In the genomic region with DNA sequence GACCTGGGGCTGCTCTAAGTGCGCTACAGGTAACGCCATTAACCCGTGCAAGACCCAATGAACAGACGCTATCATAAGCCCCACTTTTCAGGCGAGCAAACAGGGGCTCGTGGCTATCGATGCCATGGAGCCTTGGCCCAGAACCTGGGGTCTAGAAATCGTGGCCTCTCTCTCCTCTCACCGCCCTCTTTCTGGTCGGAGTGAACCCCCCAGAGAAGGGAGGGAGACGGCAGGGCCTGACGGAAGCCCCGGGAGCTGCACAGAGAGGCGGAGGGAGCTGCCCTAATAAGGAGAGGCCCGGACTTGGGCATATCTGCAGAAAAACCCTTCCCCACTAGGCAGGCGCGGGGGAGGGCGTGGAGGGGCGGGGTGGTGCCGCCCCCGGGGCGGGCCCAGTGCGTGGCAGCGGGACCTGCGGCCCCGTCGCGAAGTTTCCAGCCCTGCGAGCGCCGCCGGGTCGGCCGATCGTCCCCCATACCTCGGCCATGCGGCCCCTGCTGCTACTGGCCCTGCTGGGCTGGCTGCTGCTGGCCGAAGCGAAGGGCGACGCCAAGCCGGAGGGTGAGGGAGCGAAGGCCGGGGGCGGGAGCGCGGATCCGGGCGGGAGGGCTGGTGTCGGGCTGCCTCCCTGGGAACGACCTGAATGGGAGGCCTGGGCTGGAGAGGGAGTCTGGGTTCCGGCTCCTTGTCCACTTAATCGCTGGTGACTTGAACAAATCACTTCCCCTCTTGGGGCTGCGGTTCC, we compare ENCODE assay signal across 1 cellular context.
TF ChIP-seq lines count a peak whose summit lies in the region.

A gene (plus strand): TSS at position 423 of the 745 bp plus-strand sequence. CDS start 63 bp downstream, at position 486.

TF ChIP-seq in HepG2, 621 proteins besides CTCF, POLR2A, EP300 and RAD21 (continued from another document and continues in another):
- TF ChIP-seq, protein P1, sequence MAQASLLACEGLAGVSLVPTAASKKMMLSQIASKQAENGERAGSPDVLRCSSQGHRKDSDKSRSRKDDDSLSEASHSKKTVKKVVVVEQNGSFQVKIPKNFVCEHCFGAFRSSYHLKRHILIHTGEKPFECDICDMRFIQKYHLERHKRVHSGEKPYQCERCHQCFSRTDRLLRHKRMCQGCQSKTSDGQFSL (CRISPR knock-in tag; IDR thresholded peaks at IDR 0.05): no peak
- TF ChIP-seq ZNF790 (CRISPR knock-in tag; IDR thresholded peaks at IDR 0.05; ENCODE audit: borderline replicate concordance) (peak; percentile 80; the same call in 1 of the 2 replicates), ZNF33B (CRISPR knock-in tag; IDR thresholded peaks at IDR 0.05) (peak; percentile 65; the same call in 1 of the 2 replicates), ZNF530 (CRISPR knock-in tag; IDR thresholded peaks at IDR 0.05; ENCODE audit: low read depth) (0 out of 2 replicates have a peak, but pooled peaks have one; percentile 54), ISL2 (CRISPR knock-in tag; IDR thresholded peaks at IDR 0.05) (peak; percentile 33; the same call in 1 of the 2 replicates), SMAD9 (CRISPR knock-in tag; IDR thresholded peaks at IDR 0.05) (peak; percentile 79; the same call in 1 of the 2 replicates), ZNF282 (IDR thresholded peaks at IDR 0.05; ENCODE audit: partially characterized antibody) (no peak), ZSCAN9 (CRISPR knock-in tag; IDR thresholded peaks at IDR 0.05; ENCODE audit: borderline replicate concordance) (0 out of 2 replicates have a peak, but pooled peaks have one; percentile 23), ZNF782 (CRISPR knock-in tag; IDR thresholded peaks at IDR 0.05; ENCODE audit: borderline replicate concordance) (no peak), ZIK1 (CRISPR knock-in tag; IDR thresholded peaks at IDR 0.05; ENCODE audit: borderline replicate concordance, low read depth) (peak; percentile 92; the same call in 1 of the 2 replicates), TP53 (CRISPR knock-in tag; conservative IDR thresholded peaks at IDR 0.05) (peak; percentile 47; the same call in 1 of the 2 replicates), GABPA (IDR thresholded peaks at IDR 0.05; ENCODE audit: low read depth, low read length) (no peak), GABPA (CRISPR knock-in tag; IDR thresholded peaks at IDR 0.05; ENCODE audit: low read depth) (no peak), SP4 (CRISPR knock-in tag; IDR thresholded peaks at IDR 0.05) (peak; percentile 94), ZNF777 (CRISPR knock-in tag; IDR thresholded peaks at IDR 0.05) (peak; percentile 61), ZNF333 (CRISPR knock-in tag; IDR thresholded peaks at IDR 0.05; ENCODE audit: borderline replicate concordance) (no peak), YEATS2 (CRISPR knock-in tag; IDR thresholded peaks at IDR 0.05; ENCODE audit: borderline replicate concordance) (0 out of 2 replicates have a peak, but pooled peaks have one; percentile 42), SOX13 (IDR thresholded peaks at IDR 0.05) (no peak), SOX13 (CRISPR knock-in tag; conservative IDR thresholded peaks at IDR 0.05 in 1 of 2, IDR thresholded peaks at IDR 0.05 in 1 of 2) (peak in 1 of 2 experiments; percentile 38; a peak in 2 of 4 replicates), BRCA1 (CRISPR knock-in tag; IDR thresholded peaks at IDR 0.05) (no peak), ZSCAN22 (CRISPR knock-in tag; IDR thresholded peaks at IDR 0.05) (no peak), RFX1 (IDR thresholded peaks at IDR 0.05) (no peak), SOX5 (CRISPR knock-in tag; IDR thresholded peaks at IDR 0.05; ENCODE audit: borderline replicate concordance) (0 out of 2 replicates have a peak, but pooled peaks have one; percentile 39), JDP2 (CRISPR knock-in tag; IDR thresholded peaks at IDR 0.05; ENCODE audit: borderline replicate concordance) (peak; percentile 41; the same call in 1 of the 2 replicates), ZNF274 (CRISPR knock-in tag; IDR thresholded peaks at IDR 0.05) (peak; percentile 71; the same call in 1 of the 2 replicates), IKZF4 (CRISPR knock-in tag; IDR thresholded peaks at IDR 0.05; ENCODE audit: borderline replicate concordance, low read depth, not compliant biosample characterization) (peak; percentile 60), ZEB1 (IDR thresholded peaks at IDR 0.05; ENCODE audit: insufficient replicate concordance, low read depth) (no peak), HNRNPK (IDR thresholded peaks at IDR 0.05; ENCODE audit: low read depth, low read length, poor library complexity, severe bottlenecking) (peak; percentile 19), CHD4 (IDR thresholded peaks at IDR 0.05; ENCODE audit: borderline replicate concordance, low read length) (no peak), ZNF75D (CRISPR knock-in tag; IDR thresholded peaks at IDR 0.05; ENCODE audit: borderline replicate concordance) (no peak)
- TF ChIP-seq, protein P2, sequence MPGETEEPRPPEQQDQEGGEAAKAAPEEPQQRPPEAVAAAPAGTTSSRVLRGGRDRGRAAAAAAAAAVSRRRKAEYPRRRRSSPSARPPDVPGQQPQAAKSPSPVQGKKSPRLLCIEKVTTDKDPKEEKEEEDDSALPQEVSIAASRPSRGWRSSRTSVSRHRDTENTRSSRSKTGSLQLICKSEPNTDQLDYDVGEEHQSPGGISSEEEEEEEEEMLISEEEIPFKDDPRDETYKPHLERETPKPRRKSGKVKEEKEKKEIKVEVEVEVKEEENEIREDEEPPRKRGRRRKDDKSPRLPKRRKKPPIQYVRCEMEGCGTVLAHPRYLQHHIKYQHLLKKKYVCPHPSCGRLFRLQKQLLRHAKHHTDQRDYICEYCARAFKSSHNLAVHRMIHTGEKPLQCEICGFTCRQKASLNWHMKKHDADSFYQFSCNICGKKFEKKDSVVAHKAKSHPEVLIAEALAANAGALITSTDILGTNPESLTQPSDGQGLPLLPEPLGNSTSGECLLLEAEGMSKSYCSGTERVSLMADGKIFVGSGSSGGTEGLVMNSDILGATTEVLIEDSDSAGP (CRISPR knock-in tag; IDR thresholded peaks at IDR 0.05; ENCODE audit: borderline replicate concordance): peak; percentile 94
- TF ChIP-seq, protein P3, sequence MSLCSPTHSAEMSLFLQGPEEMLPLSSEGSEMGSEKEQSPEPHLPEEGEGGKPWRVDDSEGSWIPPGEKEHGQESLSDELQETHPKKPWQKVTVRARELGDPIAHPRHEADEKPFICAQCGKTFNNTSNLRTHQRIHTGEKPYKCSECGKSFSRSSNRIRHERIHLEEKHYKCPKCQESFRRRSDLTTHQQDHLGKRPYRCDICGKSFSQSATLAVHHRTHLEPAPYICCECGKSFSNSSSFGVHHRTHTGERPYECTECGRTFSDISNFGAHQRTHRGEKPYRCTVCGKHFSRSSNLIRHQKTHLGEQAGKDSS (CRISPR knock-in tag; IDR thresholded peaks at IDR 0.05; ENCODE audit: borderline replicate concordance, low read depth): no peak
- TF ChIP-seq, protein P4, sequence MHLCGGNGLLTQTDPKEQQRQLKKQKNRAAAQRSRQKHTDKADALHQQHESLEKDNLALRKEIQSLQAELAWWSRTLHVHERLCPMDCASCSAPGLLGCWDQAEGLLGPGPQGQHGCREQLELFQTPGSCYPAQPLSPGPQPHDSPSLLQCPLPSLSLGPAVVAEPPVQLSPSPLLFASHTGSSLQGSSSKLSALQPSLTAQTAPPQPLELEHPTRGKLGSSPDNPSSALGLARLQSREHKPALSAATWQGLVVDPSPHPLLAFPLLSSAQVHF (CRISPR knock-in tag; IDR thresholded peaks at IDR 0.05): peak; percentile 94
- TF ChIP-seq, protein P5, sequence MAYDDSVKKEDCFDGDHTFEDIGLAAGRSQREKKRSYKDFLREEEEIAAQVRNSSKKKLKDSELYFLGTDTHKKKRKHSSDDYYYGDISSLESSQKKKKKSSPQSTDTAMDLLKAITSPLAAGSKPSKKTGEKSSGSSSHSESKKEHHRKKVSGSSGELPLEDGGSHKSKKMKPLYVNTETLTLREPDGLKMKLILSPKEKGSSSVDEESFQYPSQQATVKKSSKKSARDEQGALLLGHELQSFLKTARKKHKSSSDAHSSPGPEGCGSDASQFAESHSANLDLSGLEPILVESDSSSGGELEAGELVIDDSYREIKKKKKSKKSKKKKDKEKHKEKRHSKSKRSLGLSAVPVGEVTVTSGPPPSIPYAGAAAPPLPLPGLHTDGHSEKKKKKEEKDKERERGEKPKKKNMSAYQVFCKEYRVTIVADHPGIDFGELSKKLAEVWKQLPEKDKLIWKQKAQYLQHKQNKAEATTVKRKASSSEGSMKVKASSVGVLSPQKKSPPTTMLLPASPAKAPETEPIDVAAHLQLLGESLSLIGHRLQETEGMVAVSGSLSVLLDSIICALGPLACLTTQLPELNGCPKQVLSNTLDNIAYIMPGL (CRISPR knock-in tag; IDR thresholded peaks at IDR 0.05; ENCODE audit: borderline replicate concordance in 1 of 2, low read depth in 1 of 2): peak; percentile 41 to 62; a peak in 2 of 4 replicates
- TF ChIP-seq, protein P6, sequence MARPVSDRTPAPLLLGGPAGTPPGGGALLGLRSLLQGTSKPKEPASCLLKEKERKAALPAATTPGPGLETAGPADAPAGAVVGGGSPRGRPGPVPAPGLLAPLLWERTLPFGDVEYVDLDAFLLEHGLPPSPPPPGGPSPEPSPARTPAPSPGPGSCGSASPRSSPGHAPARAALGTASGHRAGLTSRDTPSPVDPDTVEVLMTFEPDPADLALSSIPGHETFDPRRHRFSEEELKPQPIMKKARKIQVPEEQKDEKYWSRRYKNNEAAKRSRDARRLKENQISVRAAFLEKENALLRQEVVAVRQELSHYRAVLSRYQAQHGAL (CRISPR knock-in tag; IDR thresholded peaks at IDR 0.05; ENCODE audit: not compliant biosample characterization): peak; percentile 24
- TF ChIP-seq, protein P7, sequence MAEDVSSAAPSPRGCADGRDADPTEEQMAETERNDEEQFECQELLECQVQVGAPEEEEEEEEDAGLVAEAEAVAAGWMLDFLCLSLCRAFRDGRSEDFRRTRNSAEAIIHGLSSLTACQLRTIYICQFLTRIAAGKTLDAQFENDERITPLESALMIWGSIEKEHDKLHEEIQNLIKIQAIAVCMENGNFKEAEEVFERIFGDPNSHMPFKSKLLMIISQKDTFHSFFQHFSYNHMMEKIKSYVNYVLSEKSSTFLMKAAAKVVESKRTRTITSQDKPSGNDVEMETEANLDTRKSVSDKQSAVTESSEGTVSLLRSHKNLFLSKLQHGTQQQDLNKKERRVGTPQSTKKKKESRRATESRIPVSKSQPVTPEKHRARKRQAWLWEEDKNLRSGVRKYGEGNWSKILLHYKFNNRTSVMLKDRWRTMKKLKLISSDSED (CRISPR knock-in tag; IDR thresholded peaks at IDR 0.05): no peak
- TF ChIP-seq, protein P8, sequence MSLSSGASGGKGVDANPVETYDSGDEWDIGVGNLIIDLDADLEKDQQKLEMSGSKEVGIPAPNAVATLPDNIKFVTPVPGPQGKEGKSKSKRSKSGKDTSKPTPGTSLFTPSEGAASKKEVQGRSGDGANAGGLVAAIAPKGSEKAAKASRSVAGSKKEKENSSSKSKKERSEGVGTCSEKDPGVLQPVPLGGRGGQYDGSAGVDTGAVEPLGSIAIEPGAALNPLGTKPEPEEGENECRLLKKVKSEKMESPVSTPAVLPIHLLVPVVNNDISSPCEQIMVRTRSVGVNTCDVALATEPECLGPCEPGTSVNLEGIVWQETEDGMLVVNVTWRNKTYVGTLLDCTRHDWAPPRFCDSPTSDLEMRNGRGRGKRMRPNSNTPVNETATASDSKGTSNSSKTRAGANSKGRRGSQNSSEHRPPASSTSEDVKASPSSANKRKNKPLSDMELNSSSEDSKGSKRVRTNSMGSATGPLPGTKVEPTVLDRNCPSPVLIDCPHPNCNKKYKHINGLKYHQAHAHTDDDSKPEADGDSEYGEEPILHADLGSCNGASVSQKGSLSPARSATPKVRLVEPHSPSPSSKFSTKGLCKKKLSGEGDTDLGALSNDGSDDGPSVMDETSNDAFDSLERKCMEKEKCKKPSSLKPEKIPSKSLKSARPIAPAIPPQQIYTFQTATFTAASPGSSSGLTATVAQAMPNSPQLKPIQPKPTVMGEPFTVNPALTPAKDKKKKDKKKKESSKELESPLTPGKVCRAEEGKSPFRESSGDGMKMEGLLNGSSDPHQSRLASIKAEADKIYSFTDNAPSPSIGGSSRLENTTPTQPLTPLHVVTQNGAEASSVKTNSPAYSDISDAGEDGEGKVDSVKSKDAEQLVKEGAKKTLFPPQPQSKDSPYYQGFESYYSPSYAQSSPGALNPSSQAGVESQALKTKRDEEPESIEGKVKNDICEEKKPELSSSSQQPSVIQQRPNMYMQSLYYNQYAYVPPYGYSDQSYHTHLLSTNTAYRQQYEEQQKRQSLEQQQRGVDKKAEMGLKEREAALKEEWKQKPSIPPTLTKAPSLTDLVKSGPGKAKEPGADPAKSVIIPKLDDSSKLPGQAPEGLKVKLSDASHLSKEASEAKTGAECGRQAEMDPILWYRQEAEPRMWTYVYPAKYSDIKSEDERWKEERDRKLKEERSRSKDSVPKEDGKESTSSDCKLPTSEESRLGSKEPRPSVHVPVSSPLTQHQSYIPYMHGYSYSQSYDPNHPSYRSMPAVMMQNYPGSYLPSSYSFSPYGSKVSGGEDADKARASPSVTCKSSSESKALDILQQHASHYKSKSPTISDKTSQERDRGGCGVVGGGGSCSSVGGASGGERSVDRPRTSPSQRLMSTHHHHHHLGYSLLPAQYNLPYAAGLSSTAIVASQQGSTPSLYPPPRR (CRISPR knock-in tag; IDR thresholded peaks at IDR 0.05; ENCODE audit: borderline replicate concordance): no peak
- TF ChIP-seq, protein P9, sequence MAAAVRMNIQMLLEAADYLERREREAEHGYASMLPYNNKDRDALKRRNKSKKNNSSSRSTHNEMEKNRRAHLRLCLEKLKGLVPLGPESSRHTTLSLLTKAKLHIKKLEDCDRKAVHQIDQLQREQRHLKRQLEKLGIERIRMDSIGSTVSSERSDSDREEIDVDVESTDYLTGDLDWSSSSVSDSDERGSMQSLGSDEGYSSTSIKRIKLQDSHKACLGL (CRISPR knock-in tag; IDR thresholded peaks at IDR 0.05): peak; percentile 92
- TF ChIP-seq, protein P10, sequence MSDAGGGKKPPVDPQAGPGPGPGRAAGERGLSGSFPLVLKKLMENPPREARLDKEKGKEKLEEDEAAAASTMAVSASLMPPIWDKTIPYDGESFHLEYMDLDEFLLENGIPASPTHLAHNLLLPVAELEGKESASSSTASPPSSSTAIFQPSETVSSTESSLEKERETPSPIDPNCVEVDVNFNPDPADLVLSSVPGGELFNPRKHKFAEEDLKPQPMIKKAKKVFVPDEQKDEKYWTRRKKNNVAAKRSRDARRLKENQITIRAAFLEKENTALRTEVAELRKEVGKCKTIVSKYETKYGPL (CRISPR knock-in tag; IDR thresholded peaks at IDR 0.05): no peak; the same call in 1 of the 2 replicates
- TF ChIP-seq, protein P11, sequence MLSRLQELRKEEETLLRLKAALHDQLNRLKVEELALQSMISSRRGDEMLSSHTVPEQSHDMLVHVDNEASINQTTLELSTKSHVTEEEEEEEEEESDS (CRISPR knock-in tag; IDR thresholded peaks at IDR 0.05; ENCODE audit: borderline replicate concordance): 0 out of 2 replicates have a peak, but pooled peaks have one; percentile 70
